In the genomic region with DNA sequence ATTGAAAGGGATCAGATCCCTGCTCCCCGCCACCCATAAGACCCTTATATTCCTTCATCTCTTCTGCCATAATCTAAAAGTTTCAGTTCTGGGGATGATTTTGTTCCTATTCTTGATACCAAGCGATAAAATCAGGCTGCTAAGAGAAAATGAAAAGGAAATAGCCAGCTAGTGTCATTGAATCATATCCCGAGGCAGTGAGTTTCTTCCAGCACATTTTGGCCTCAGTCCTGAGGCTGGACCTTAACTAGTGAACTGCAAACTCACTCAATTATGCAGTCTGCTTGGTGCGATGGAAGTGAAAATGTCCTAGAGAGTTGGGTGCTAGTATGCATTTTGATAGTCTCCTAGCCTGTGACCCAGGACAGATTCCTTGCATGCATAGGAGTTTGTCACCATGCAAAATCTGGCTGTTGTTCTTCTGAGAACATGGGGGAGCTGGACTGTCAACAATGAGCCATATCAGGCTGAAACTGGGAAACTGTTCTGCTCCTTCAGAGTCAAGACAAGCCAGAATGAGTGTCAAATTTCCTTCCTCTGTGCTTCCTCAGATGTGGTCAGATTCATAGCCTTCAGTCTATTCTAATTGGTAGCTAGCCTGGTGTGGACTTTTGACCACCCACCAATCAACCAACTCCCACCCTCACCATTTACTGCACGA, we compare ENCODE assay signal across 14 cellular contexts.
DNase-seq lines count a peak whose midpoint lies in the region; ATAC-seq and TF ChIP-seq lines count a peak whose summit lies in the region.
"Had no signal": no experiment of that assay in that cellular context is flagged by ENCODE, and none has a peak within 500 bp of the region (broad histone marks: within the 10 kb centered on the region; RNA-seq: fewer than 3 reads in every experiment).

No MANE protein-coding gene starts in this region.

- H3K79me2 ChIP-seq in hepatocyte = no peaks in the 10 kb centered on the region

- H2AFZ ChIP-seq in hepatocyte = no peak overlapping the region

- no peak overlapping the region for H3K4me2 ChIP-seq in hepatocyte

- peaks cover 0 to 6% of the 10 kb centered on the region in 2 donors for H3K4me1 ChIP-seq in aorta (ENCODE audit: control insufficient read depth in 1 of 2, insufficient read depth in 2 of 2, low read length in 2 of 2)
- no peaks in the 10 kb centered on the region for H3K4me1 ChIP-seq in hepatocyte (ENCODE audit: insufficient read depth)

- no peak overlapping the region for H3K4me3 Mint-ChIP-seq in activated naive CD8-positive, alpha-beta T cell treated with anti-CD3 and anti-CD28 coated beads, Interleukin-2, amount 50 U/mL, for 24 hours
- no peak overlapping the region for H3K4me3 Mint-ChIP-seq in activated naive CD8-positive, alpha-beta T cell treated with anti-CD3 and anti-CD28 coated beads for 36 hours
- H3K4me3 Mint-ChIP-seq: activated naive CD4-positive, alpha-beta T cell treated with anti-CD3 and anti-CD28 coated beads, Interleukin-2, amount 10 ng/mL, durations not matched to agents 7 days and 5 days; natural killer cell treated with Interleukin-12 subunit alpha and Interleukin-12 subunit beta and Interleukin-15 and Interleukin-18, amount 100 ng/mL, for 72 hours; stimulated activated memory B cell treated with anti-CD40 and anti-IgM and Interleukin-4, amounts not matched to agents 10 μg/mL and 1 μg/mL and 100 μg/mL, for 72 hours had no signal

- no peaks in the 10 kb centered on the region for H3K9me3 Mint-ChIP-seq in activated naive CD8-positive, alpha-beta T cell treated with anti-CD3 and anti-CD28 coated beads, Interleukin-2, amount 50 U/mL, for 24 hours
- no peaks in the 10 kb centered on the region for H3K9me3 Mint-ChIP-seq in activated naive CD8-positive, alpha-beta T cell treated with anti-CD3 and anti-CD28 coated beads for 36 hours
- H3K9me3 Mint-ChIP-seq: activated naive CD4-positive, alpha-beta T cell treated with anti-CD3 and anti-CD28 coated beads, Interleukin-2, amount 10 ng/mL, durations not matched to agents 7 days and 5 days; natural killer cell treated with Interleukin-12 subunit alpha and Interleukin-12 subunit beta and Interleukin-15 and Interleukin-18, amount 100 ng/mL, for 72 hours; stimulated activated memory B cell treated with anti-CD40 and anti-IgM and Interleukin-4, amounts not matched to agents 10 μg/mL and 1 μg/mL and 100 μg/mL, for 72 hours had no signal

- no peaks in the 10 kb centered on the region for H4K20me1 ChIP-seq in hepatocyte (ENCODE audit: insufficient read depth, poor library complexity, severe bottlenecking)

- no peaks in the 10 kb centered on the region for H3K36me3 Mint-ChIP-seq in activated naive CD8-positive, alpha-beta T cell treated with anti-CD3 and anti-CD28 coated beads, Interleukin-2, amount 50 U/mL, for 24 hours (ENCODE audit: low read depth)
- no peaks in the 10 kb centered on the region for H3K36me3 Mint-ChIP-seq in activated naive CD8-positive, alpha-beta T cell treated with anti-CD3 and anti-CD28 coated beads for 36 hours
- H3K36me3 Mint-ChIP-seq: activated naive CD4-positive, alpha-beta T cell treated with anti-CD3 and anti-CD28 coated beads, Interleukin-2, amount 10 ng/mL, durations not matched to agents 7 days and 5 days; natural killer cell treated with Interleukin-12 subunit alpha and Interleukin-12 subunit beta and Interleukin-15 and Interleukin-18, amount 100 ng/mL, for 72 hours; stimulated activated memory B cell treated with anti-CD40 and anti-IgM and Interleukin-4, amounts not matched to agents 10 μg/mL and 1 μg/mL and 100 μg/mL, for 72 hours had no signal

- WGBS in aorta, 2 donors = 23 to 26% methylated on average over 5 of the region's 5 CpGs
- 81% methylated on average over 5 of the region's 5 CpGs for WGBS in hepatocyte (ENCODE audit: low lambda C conversion rate, missing lambda C conversion rate)

- H3K27ac ChIP-seq in aorta (ENCODE audit: low read depth in 1 of 2, low read length in 2 of 2) (peak overlapping the region in 1 of 2 donors; percentile 17), hepatocyte (no peak overlapping the region)

- ATAC-seq in activated naive CD8-positive, alpha-beta T cell treated with anti-CD3 and anti-CD28 coated beads, Interleukin-2, amount 50 U/mL, for 24 hours = peak; percentile 26
- ATAC-seq in aorta (ENCODE audit: low FRiP score) (peak; percentile 50), GM18519 (IDR thresholded peaks at IDR 0.05; ENCODE audit: low FRiP score, unreplicated experiment) (no peak)
- ATAC-seq: natural killer cell treated with Interleukin-12 subunit alpha and Interleukin-12 subunit beta and Interleukin-15 and Interleukin-18, amount 100 ng/mL, for 72 hours; stimulated activated memory B cell treated with anti-CD40 and anti-IgM and Interleukin-4, amounts not matched to agents 10 μg/mL and 1 μg/mL and 100 μg/mL, for 72 hours had no signal

- H3K27me3 ChIP-seq in aorta (ENCODE audit: control insufficient read depth in 1 of 2, insufficient read depth in 2 of 2, low read length in 1 of 2) = no peaks in the 10 kb centered on the region
- H3K27me3 ChIP-seq in hepatocyte = no peaks in the 10 kb centered on the region

- DNase-seq in activated naive CD8-positive, alpha-beta T cell treated with anti-CD3 and anti-CD28 coated beads, Interleukin-2, amount 50 U/mL, for 24 hours = no peak
- DNase-seq in activated naive CD8-positive, alpha-beta T cell treated with anti-CD3 and anti-CD28 coated beads for 36 hours = no peak
- DNase-seq in choroid plexus epithelial cell (ENCODE audit: low read depth) (peak; percentile 76), lung microvascular endothelial cell (ENCODE audit: low read depth in 2 of 2) (peak; percentile 55 to 89), aorta (peak in 1 of 2 donors; percentile 59), GM19240 (ENCODE audit: insufficient read length, low spot score) (no peak), hepatocyte (ENCODE audit: low spot score) (no peak)
- DNase-seq: ACHN; activated CD4-positive, alpha-beta T cell treated with anti-CD3 and anti-CD28 coated beads, Interleukin-2, amount 50 U/mL, for 4 hours; activated naive CD4-positive, alpha-beta T cell treated with anti-CD3 and anti-CD28 coated beads, Interleukin-2, amount 10 ng/mL, durations not matched to agents 7 days and 5 days; NCI-H524 had no signal

- TF ChIP-seq CTCF in choroid plexus epithelial cell (conservative IDR thresholded peaks at IDR 0.05; ENCODE audit: low read depth, low read length) (no peak), hepatocyte (IDR thresholded peaks at IDR 0.05; ENCODE audit: poor library complexity) (no peak)

- H3K36me3 ChIP-seq in aorta (ENCODE audit: control insufficient read depth in 1 of 2, insufficient read depth in 2 of 2, low read length in 1 of 2) (no peaks in the 10 kb centered on the region), hepatocyte (replicated peaks; ENCODE audit: insufficient read depth, low read depth) (no peaks in the 10 kb centered on the region)

- H3K4me3 ChIP-seq in choroid plexus epithelial cell (ENCODE audit: low read depth, low read length) (no peak overlapping the region), aorta (ENCODE audit: low read length in 2 of 2) (no peak overlapping the region), hepatocyte (no peak overlapping the region)

- no peak overlapping the region for H3K27ac Mint-ChIP-seq in activated naive CD8-positive, alpha-beta T cell treated with anti-CD3 and anti-CD28 coated beads, Interleukin-2, amount 50 U/mL, for 24 hours
- H3K27ac Mint-ChIP-seq in activated naive CD8-positive, alpha-beta T cell treated with anti-CD3 and anti-CD28 coated beads for 36 hours = no peak overlapping the region
- H3K27ac Mint-ChIP-seq: activated naive CD4-positive, alpha-beta T cell treated with anti-CD3 and anti-CD28 coated beads, Interleukin-2, amount 10 ng/mL, durations not matched to agents 7 days and 5 days; natural killer cell treated with Interleukin-12 subunit alpha and Interleukin-12 subunit beta and Interleukin-15 and Interleukin-18, amount 100 ng/mL, for 72 hours; stimulated activated memory B cell treated with anti-CD40 and anti-IgM and Interleukin-4, amounts not matched to agents 10 μg/mL and 1 μg/mL and 100 μg/mL, for 72 hours had no signal

- H3K4me1 Mint-ChIP-seq in activated naive CD8-positive, alpha-beta T cell treated with anti-CD3 and anti-CD28 coated beads, Interleukin-2, amount 50 U/mL, for 24 hours = peaks cover 7% of the 10 kb centered on the region
- peaks cover 2% of the 10 kb centered on the region for H3K4me1 Mint-ChIP-seq in activated naive CD8-positive, alpha-beta T cell treated with anti-CD3 and anti-CD28 coated beads for 36 hours
- H3K4me1 Mint-ChIP-seq: activated naive CD4-positive, alpha-beta T cell treated with anti-CD3 and anti-CD28 coated beads, Interleukin-2, amount 10 ng/mL, durations not matched to agents 7 days and 5 days; stimulated activated memory B cell treated with anti-CD40 and anti-IgM and Interleukin-4, amounts not matched to agents 10 μg/mL and 1 μg/mL and 100 μg/mL, for 72 hours had no signal

- H3K9me3 ChIP-seq in aorta (ENCODE audit: control insufficient read depth, low read length) = no peaks in the 10 kb centered on the region
- no peaks in the 10 kb centered on the region for H3K9me3 ChIP-seq in hepatocyte (ENCODE audit: low read depth)

- H3K9me2 ChIP-seq in hepatocyte (replicated peaks; ENCODE audit: insufficient read depth) = no peaks in the 10 kb centered on the region

- no peaks in the 10 kb centered on the region for H3K27me3 Mint-ChIP-seq in activated naive CD8-positive, alpha-beta T cell treated with anti-CD3 and anti-CD28 coated beads, Interleukin-2, amount 50 U/mL, for 24 hours
- H3K27me3 Mint-ChIP-seq in activated naive CD8-positive, alpha-beta T cell treated with anti-CD3 and anti-CD28 coated beads for 36 hours = no peaks in the 10 kb centered on the region
- H3K27me3 Mint-ChIP-seq: activated naive CD4-positive, alpha-beta T cell treated with anti-CD3 and anti-CD28 coated beads, Interleukin-2, amount 10 ng/mL, durations not matched to agents 7 days and 5 days had no signal

- intact Hi-C loops in aorta (cut with DNase I) = loop anchor here in 1 of 2 donors (10.0 kb wide), 1 partner anchor 97 kb away; no protein-coding TSS in a partner anchor

Comparison
In these comparisons a context has a peak if more than half of its experiments do, and no peak if none do; other contexts are left out.
1. DNase-seq: peak in choroid plexus epithelial cell (single experiment) and lung microvascular endothelial cell (2 of 2); none in activated naive CD8-positive, alpha-beta T cell treated with anti-CD3 and anti-CD28 coated beads, Interleukin-2, amount 50 U/mL, for 24 hours (single experiment), activated naive CD8-positive, alpha-beta T cell treated with anti-CD3 and anti-CD28 coated beads for 36 hours (single experiment), GM19240 (single experiment) and hepatocyte (single experiment).